ENCODE assay signal across 9 cellular contexts in the genomic region with DNA sequence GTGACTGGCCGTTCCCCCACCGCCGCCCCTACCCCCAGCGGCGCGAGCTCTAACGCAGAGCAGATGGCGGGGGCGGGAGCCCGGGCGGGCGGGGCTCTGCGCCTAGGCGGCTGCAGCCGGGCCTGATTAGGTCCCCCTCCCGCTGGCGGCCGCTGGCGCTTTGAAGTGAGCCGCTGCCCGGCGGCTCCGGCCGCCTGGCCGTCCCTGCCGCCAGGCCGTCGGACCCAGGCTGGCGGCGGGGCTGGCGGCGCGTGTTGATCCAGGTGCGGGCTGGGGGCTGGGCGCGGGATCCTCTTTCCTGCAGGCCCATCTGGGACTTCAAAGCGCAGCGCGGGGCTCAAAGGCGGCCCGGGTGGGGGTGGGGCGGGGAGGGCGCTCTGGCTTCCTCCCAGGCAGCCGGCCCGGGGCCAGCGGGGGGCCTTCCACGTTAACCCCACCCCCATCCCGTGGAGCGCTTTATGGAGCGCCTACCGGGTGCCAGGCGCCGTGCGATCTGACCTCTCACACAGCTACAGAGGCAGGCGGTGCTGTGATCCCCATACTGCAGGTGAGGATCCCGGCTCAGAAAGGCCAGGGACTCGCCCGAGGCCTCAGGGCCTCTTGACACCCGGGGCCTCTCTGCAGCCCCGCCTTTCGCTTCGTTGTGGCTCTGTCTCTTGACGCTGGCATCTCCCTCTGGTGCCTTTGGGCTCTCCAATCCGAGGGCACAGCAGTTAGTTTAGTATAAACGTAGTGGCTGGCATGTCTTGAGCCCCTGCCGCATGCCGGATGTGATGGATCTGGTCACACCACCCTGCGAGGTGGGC.
A peak's percentile ranks its signal among the peaks of the same experiment; 100 is the strongest.
DNase-seq lines count a peak whose midpoint lies in the region; ATAC-seq and FAIRE-seq lines count a peak whose summit lies in the region.
"Had no signal": no experiment of that assay in that cellular context is flagged by ENCODE, and none has a peak within 500 bp of the region (broad histone marks: within the 10 kb centered on the region; RNA-seq: fewer than 3 reads in every experiment).

No MANE protein-coding gene starts in this region.

- H3K36me3 ChIP-seq in rectal smooth muscle tissue (ENCODE audit: control insufficient read depth, insufficient read depth, low read length): no peaks in the 10 kb centered on the region
- H3K36me3 ChIP-seq in small intestine (ENCODE audit: control insufficient read depth in 2 of 2, insufficient read depth in 2 of 2, low read length in 2 of 2): no peaks in the 10 kb centered on the region

- H3K9ac ChIP-seq in rectal smooth muscle tissue (ENCODE audit: low read length): no peak overlapping the region

- H3K27ac ChIP-seq in rectal smooth muscle tissue (ENCODE audit: low read depth, low read length): no peak overlapping the region
- no peak overlapping the region for H3K27ac ChIP-seq in small intestine (ENCODE audit: low read depth in 1 of 2, low read length in 1 of 2)

- peak overlapping the region; percentile 37 for H3K4me3 ChIP-seq in rectal smooth muscle tissue (ENCODE audit: low read length)
- H3K4me3 ChIP-seq in small intestine (ENCODE audit: low read depth in 1 of 2, low read length in 2 of 2): peak overlapping the region in 1 of 2 donors; percentile 19

- H3K27me3 ChIP-seq in rectal smooth muscle tissue (ENCODE audit: control insufficient read depth, insufficient read depth, low read length): no peaks in the 10 kb centered on the region
- peaks cover 0 to 13% of the 10 kb centered on the region in 2 donors for H3K27me3 ChIP-seq in small intestine (ENCODE audit: control insufficient read depth in 2 of 2, insufficient read depth in 2 of 2, low read length in 2 of 2)

- peak; percentile 16 for DNase-seq in stimulated activated CD4-positive, alpha-beta T cell treated with anti-CD3 and anti-CD28 coated beads, Interleukin-12 subunit alpha, Interleukin-12 subunit beta, amount 100 ng/mL, for 4 hours
- DNase-seq in stimulated activated CD4-positive, alpha-beta T cell treated with anti-CD3 and anti-CD28 coated beads, Interleukin-1b, Interleukin-23, amount 100 ng/mL, for 48 hours: no peak
- DNase-seq in RPMI8226 (peak; percentile 57), fibroblast of peridontal ligament (ENCODE audit: extremely low read depth) (peak; percentile 0), small intestine (no peak)

- FAIRE-seq in small intestine (lab: Jason Lieb, UNC): no peak
- FAIRE-seq: GM18507 had no signal

- H3K4me1 ChIP-seq in rectal smooth muscle tissue (ENCODE audit: control insufficient read depth, insufficient read depth, low read length): no peaks in the 10 kb centered on the region
- H3K4me1 ChIP-seq in small intestine (ENCODE audit: control insufficient read depth in 2 of 2, insufficient read depth in 1 of 2, low read depth in 1 of 2, low read length in 1 of 2): peaks cover 0 to 2% of the 10 kb centered on the region in 2 donors

- H3K9me3 ChIP-seq in small intestine (ENCODE audit: control insufficient read depth, low read depth): no peaks in the 10 kb centered on the region

- ATAC-seq in HG03342 (IDR thresholded peaks at IDR 0.05; ENCODE audit: unreplicated experiment) (no peak), GM19455 (IDR thresholded peaks at IDR 0.05; ENCODE audit: unreplicated experiment) (no peak)

- 3 to 7% (median 6%) methylated on average over 42 to 68 of the region's 68 CpGs for WGBS in small intestine, 3 donors

Comparison
In these comparisons a context has a peak if more than half of its experiments do, and no peak if none do; other contexts are left out.
1. DNase-seq: peak in stimulated activated CD4-positive, alpha-beta T cell treated with anti-CD3 and anti-CD28 coated beads, Interleukin-12 subunit alpha, Interleukin-12 subunit beta, amount 100 ng/mL, for 4 hours (single experiment), RPMI8226 (single experiment) and fibroblast of peridontal ligament (single experiment); none in stimulated activated CD4-positive, alpha-beta T cell treated with anti-CD3 and anti-CD28 coated beads, Interleukin-1b, Interleukin-23, amount 100 ng/mL, for 48 hours (single experiment) and small intestine (single experiment).